In the genomic region with DNA sequence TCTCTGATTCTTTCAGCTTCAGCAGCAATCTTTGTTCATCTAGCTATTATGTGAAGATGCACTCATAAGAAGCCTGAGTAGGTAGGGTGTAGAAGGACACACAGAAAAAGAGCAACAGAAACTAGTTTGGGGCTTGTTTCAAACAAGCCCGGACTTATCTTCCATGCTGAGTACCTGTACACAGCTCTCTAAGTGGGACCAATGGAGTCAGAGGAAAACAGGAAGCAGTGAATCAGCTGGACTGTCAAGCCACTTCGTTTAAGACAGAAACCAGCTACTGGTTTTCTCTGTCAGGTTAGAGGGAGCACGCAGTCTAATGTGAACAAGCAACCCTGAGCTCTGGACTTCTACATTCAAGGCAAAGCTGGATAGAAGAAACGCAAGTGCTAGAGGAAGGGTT, we compare ENCODE assay signal across 12 cellular contexts. TPM values are rescaled to one million over a fixed set of nuclear protein-coding genes. Genes with fewer than 3 reads are reported as not detected.
A peak's percentile ranks its signal among the peaks of the same experiment; 100 is the strongest.
DNase-seq lines count a peak whose midpoint lies in the region; ATAC-seq and TF ChIP-seq lines count a peak whose summit lies in the region.
"Had no signal": no experiment of that assay in that cellular context is flagged by ENCODE, and none has a peak within 500 bp of the region (broad histone marks: within the 10 kb centered on the region; RNA-seq: fewer than 3 reads in every experiment).

No MANE protein-coding gene starts in this region.

- no peaks in the 10 kb centered on the region for H3K9me3 ChIP-seq in trophoblast cell (ENCODE audit: insufficient read depth, low read depth, low read length)

- H3K14ac ChIP-seq in trophoblast cell (ENCODE audit: low read length) = no peak overlapping the region

- no peak overlapping the region for H3K4me3 ChIP-seq in trophoblast cell (ENCODE audit: low read depth, low read length)

- peak overlapping the region; percentile 90 for H3K27ac ChIP-seq in trophoblast cell (ENCODE audit: low read depth, low read length)

- no peak overlapping the region for H4K91ac ChIP-seq in trophoblast cell (ENCODE audit: low read depth, low read length)

- no peaks in the 10 kb centered on the region for H3K27me3 ChIP-seq in trophoblast cell (ENCODE audit: insufficient read depth, low read length)

- no peak overlapping the region for H2AK5ac ChIP-seq in trophoblast cell (ENCODE audit: low read length)

- H3K27me3 Mint-ChIP-seq in brain = no peaks in the 10 kb centered on the region
- H3K27me3 Mint-ChIP-seq: effector memory CD8-positive, alpha-beta T cell had no signal

- no peaks in the 10 kb centered on the region for H3K36me3 ChIP-seq in trophoblast cell (ENCODE audit: control insufficient read depth in 1 of 2, insufficient read depth in 2 of 2, low read length in 2 of 2)

- no peaks in the 10 kb centered on the region for H3K79me2 ChIP-seq in trophoblast cell (ENCODE audit: control insufficient read depth, insufficient read depth, low read length, poor library complexity)

- H2BK12ac ChIP-seq in trophoblast cell (ENCODE audit: low read length) = no peak overlapping the region

- no peak for TF ChIP-seq CTCF in brain (conservative IDR thresholded peaks at IDR 0.05)

- H3K9me3 Mint-ChIP-seq in brain = no peaks in the 10 kb centered on the region
- H3K9me3 Mint-ChIP-seq: effector memory CD8-positive, alpha-beta T cell had no signal

- peak; percentile 79 for ATAC-seq in HG03103 (IDR thresholded peaks at IDR 0.05; ENCODE audit: low read depth, unreplicated experiment)
- ATAC-seq: activated CD4-positive, CD25-positive, alpha-beta regulatory T cell treated with anti-CD3 and anti-CD28 coated beads, Interleukin-2, amount 50 U/mL, for 24 hours; effector memory CD8-positive, alpha-beta T cell had no signal

- peak overlapping the region; percentile 48 for H2BK120ac ChIP-seq in trophoblast cell (ENCODE audit: insufficient read depth, low read length, poor library complexity)

- peaks cover 7% of the 10 kb centered on the region for H3K36me3 Mint-ChIP-seq in brain

- no peak overlapping the region for H3K4ac ChIP-seq in trophoblast cell (ENCODE audit: low read depth, low read length)

- H3K4me1 ChIP-seq in trophoblast cell (ENCODE audit: control insufficient read depth in 1 of 2, insufficient read depth in 2 of 2, low read length in 2 of 2) = peaks cover 0 to 2% of the 10 kb centered on the region in 2 experiments

- H4K8ac ChIP-seq in trophoblast cell (ENCODE audit: low read depth, low read length) = no peak overlapping the region

- peaks cover 80% of the 10 kb centered on the region for H3K4me1 Mint-ChIP-seq in brain

- no peak overlapping the region for H3K23ac ChIP-seq in trophoblast cell (ENCODE audit: low read length)

- H2AFZ ChIP-seq in trophoblast cell (ENCODE audit: insufficient read depth, low read length, poor library complexity) = no peak overlapping the region

- no CpG with 5 or more reads among the region's 4 CpGs for WGBS in trophoblast cell (ENCODE audit: extremely low coverage, insufficient coverage, insufficient read length)

- H3K27ac Mint-ChIP-seq in brain = peak overlapping the region in 4 of 5 experiments; percentile 51 to 90 (median 61)

- peaks cover 5% of the 10 kb centered on the region for H3K79me1 ChIP-seq in trophoblast cell (ENCODE audit: low read length)

- peak overlapping the region; percentile 38 for H2BK5ac ChIP-seq in trophoblast cell (ENCODE audit: low read depth, low read length, poor library complexity)

- H3K4me2 ChIP-seq in trophoblast cell (ENCODE audit: low read length) = peak overlapping the region; percentile 19

- no peak overlapping the region for H3K18ac ChIP-seq in trophoblast cell (ENCODE audit: low read length)

- DNase-seq in NOMO-1 treated with DMSO at 0.1 percent for 48 hours (lab: John Stamatoyannopoulos, UW; ENCODE audit: unreplicated experiment) = peak; percentile 13
- DNase-seq in NOMO-1 treated with dmso at 0.1 percent for 144 hours (lab: John Stamatoyannopoulos, UW; ENCODE audit: unreplicated experiment) = no peak
- DNase-seq in trophoblast cell = no peak
- DNase-seq in H4 (ENCODE audit: low spot score) = no peak
- DNase-seq in NCI-H2081 treated with DMSO at 0.1 percent for 48 hours (lab: John Stamatoyannopoulos, UW) = no peak
- DNase-seq in activated effector memory CD4-positive, alpha-beta T cell treated with Interleukin-2 at 50 U/mL for 16 hours = no peak
- DNase-seq: ACHN; effector memory CD8-positive, alpha-beta T cell; NCI-H526 treated with DMSO at 0.1 percent for 48 hours had no signal

- H3K4me3 Mint-ChIP-seq in brain = no peak overlapping the region
- H3K4me3 Mint-ChIP-seq: effector memory CD8-positive, alpha-beta T cell had no signal

- H4K12ac ChIP-seq in trophoblast cell (ENCODE audit: low read depth, low read length) = no peak overlapping the region

- no peak overlapping the region for H3K9ac ChIP-seq in trophoblast cell (ENCODE audit: low read length)

RNA-seq across cellular contexts. Expression of a gene that starts 16.0 kb away (rescaled TPM):
- 5.8 TPM for polyA plus RNA-seq in brain (ENCODE audit: insufficient read depth, low read depth, low replicate concordance)
- 3.2 and 3.7 TPM in 2 replicates for polyA plus RNA-seq in trophoblast cell (2013)
- total RNA-seq in H4 (2014; rRNA removed; shearing (Covaris generic)) = 14.7 and 19.6 TPM in 2 replicates
